Comparison of ENCODE assay signal across 13 cellular contexts in the genomic region with DNA sequence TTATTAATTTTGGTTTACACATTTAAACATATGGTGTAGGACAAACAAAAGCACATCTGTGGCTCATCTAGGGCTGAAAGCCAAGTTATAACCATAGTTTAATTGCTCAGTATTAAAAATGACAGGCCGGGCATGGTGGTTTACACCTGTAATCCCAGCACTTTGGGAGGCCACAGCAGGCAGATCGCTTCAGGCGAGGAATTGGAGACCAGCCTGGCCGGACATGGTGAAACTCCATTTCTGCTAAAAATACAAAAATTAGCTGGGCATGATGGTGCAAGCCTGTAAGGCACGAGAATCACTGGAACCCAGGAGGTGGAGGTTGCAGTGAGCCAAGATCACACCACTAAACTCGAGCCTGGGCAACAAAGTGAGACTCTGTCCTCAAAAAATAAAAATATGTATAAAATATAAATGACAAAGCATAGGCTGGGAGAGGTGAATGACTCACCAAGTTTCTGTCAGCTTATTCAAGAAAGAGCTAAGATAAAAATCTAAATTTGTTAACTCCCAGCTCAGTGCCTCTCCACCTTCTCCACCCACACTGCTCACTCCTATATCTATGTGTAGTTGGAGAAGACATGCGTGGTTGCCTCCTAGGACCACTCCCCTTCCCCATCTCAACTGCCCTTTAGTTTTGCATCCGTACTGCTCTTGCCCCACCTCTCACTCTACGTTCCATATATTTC.
"Had no signal": no experiment of that assay in that cellular context is flagged by ENCODE, and none has a peak within 500 bp of the region (broad histone marks: within the 10 kb centered on the region; RNA-seq: fewer than 3 reads in every experiment).

No MANE protein-coding gene starts in this region.

- DNase-seq: activated CD4-positive, CD25-positive, alpha-beta regulatory T cell treated with anti-CD3 and anti-CD28 coated beads, Interleukin-2, amount 50 U/mL, for 72 hours; activated naive CD8-positive, alpha-beta T cell treated with anti-CD3 and anti-CD28 coated beads for 36 hours; aorta; foreskin melanocyte; mesendoderm; natural killer cell; stimulated activated CD4-positive, alpha-beta T cell treated with anti-CD3 and anti-CD28 coated beads, Interleukin-15, amount 100 ng/mL, for 24 hours; stimulated activated CD4-positive, alpha-beta T cell treated with anti-CD3 and anti-CD28 coated beads, Interleukin-4, amount 100 ng/mL, for 1 hour; stimulated activated naive CD4-positive, alpha-beta T cell treated with Interleukin-2 at 50 U/mL for 16 hours; T-helper 1 cell; T1000 had no signal

- H3K4me1 Mint-ChIP-seq: activated naive CD8-positive, alpha-beta T cell treated with anti-CD3 and anti-CD28 coated beads for 36 hours; natural killer cell had no signal

- H3K27me3 Mint-ChIP-seq: activated naive CD8-positive, alpha-beta T cell treated with anti-CD3 and anti-CD28 coated beads for 36 hours had no signal

- H3K4me3 Mint-ChIP-seq: activated naive CD8-positive, alpha-beta T cell treated with anti-CD3 and anti-CD28 coated beads for 36 hours; activated T-helper 1 cell treated with anti-CD3 and anti-CD28 coated beads, Interleukin-12 subunit alpha, Interleukin-12 subunit beta, Interleukin-2, Interleukin-4 antibody, amounts not matched to agents 30 ng/mL and 10 ng/mL and 1 ng/mL, durations not matched to agents 14 hours and 24 hours and 36 hours; natural killer cell had no signal

- H3K36me3 Mint-ChIP-seq: activated naive CD8-positive, alpha-beta T cell treated with anti-CD3 and anti-CD28 coated beads for 36 hours; natural killer cell had no signal

- ATAC-seq: esophagus mucosa, natural killer cell had no signal

- H3K27ac Mint-ChIP-seq: activated naive CD8-positive, alpha-beta T cell treated with anti-CD3 and anti-CD28 coated beads for 36 hours; activated T-helper 1 cell treated with anti-CD3 and anti-CD28 coated beads, Interleukin-12 subunit alpha, Interleukin-12 subunit beta, Interleukin-2, Interleukin-4 antibody, amounts not matched to agents 30 ng/mL and 10 ng/mL and 1 ng/mL, durations not matched to agents 14 hours and 24 hours and 36 hours; natural killer cell had no signal

- H3K9me3 Mint-ChIP-seq: activated naive CD8-positive, alpha-beta T cell treated with anti-CD3 and anti-CD28 coated beads for 36 hours; activated T-helper 1 cell treated with anti-CD3 and anti-CD28 coated beads, Interleukin-12 subunit alpha, Interleukin-12 subunit beta, Interleukin-2, Interleukin-4 antibody, amounts not matched to agents 30 ng/mL and 10 ng/mL and 1 ng/mL, durations not matched to agents 14 hours and 24 hours and 36 hours had no signal
